8 cellular contexts compared by ENCODE assay signal in the genomic region with DNA sequence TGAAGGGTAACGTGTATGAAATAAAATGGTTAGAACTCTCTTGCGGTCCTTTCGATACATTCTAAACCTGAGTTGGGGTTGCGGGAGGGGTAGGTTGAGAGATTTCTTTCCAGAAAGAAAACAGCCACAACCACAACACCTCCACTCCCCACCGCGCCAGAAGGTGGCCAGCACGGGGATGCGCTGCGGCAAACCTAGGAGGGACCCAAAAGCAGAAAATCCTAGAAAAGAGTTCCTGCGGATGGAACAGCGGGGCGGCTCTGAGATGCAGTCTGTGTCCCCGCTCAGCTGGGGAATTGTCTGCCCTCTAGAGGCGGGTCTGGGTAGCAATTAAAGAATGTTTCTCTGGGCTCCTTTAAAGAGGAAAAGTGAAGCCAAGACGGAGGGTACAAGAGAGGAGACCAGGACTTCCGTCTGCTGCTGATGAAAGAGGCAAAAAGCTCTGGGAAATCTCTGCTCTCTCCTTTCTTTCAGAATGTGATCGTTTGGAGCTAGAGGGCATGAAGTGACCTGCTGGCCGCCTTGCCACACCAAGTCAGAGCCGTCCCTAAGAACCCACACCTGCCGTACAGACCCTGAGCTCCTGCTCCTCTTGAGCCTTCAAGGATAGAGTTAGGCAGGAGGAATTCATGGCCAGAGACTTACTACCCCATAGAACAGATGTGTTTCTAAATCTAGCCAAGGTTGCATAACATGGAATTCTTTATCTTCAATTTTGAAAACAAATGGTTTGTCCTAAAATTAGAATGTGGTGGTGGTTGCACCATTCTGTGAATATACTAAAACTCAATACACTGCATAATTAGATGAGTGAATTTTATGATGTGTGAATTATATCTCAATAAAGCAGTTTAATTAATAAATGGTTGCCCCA. TPM values are rescaled to one million over a fixed set of nuclear protein-coding genes. Genes with fewer than 3 reads are reported as not detected.
DNase-seq lines count a peak whose midpoint lies in the region; ATAC-seq and TF ChIP-seq lines count a peak whose summit lies in the region.

No MANE protein-coding gene starts in this region.

- CTCF ChIA-PET in CD4-positive, alpha-beta T cell (lab: Charles Lee), result interaction anchor here (0.7 to 10.2 kb wide), 22 partner anchors 9 to 213 kb away, joined by 3 to 156 read pairs (median 4); a partner anchor contains a TSS

- peak; percentile 91 for ATAC-seq in CD4-positive, alpha-beta T cell (ENCODE audit: poor library complexity)
- ATAC-seq in GM19438 (IDR thresholded peaks at IDR 0.05; ENCODE audit: low read depth, unreplicated experiment), result peak; percentile 82

- intact Hi-C loops in CD4-positive, alpha-beta T cell (cut with DNase I, micrococcal nuclease), result loop anchor here (1.0 to 5.0 kb wide), 8 partner anchors 11 to 212 kb away; a partner anchor contains a TSS
- intact Hi-C loops in head of caudate nucleus (cut with DNase I), result no loop called here

- no peaks in the 10 kb centered on the region for H3K4me1 ChIP-seq in urinary bladder (ENCODE audit: insufficient read depth)

- peaks cover 6% of the 10 kb centered on the region for H3K27me3 ChIP-seq in CD4-positive, alpha-beta T cell (ENCODE audit: control insufficient read depth, insufficient read depth, low read length)

- peaks cover 4% of the 10 kb centered on the region for H3K36me3 Mint-ChIP-seq in CD4-positive, alpha-beta T cell (ENCODE audit: low read depth)
- H3K36me3 Mint-ChIP-seq in progenitor cell of endocrine pancreas (ENCODE audit: insufficient read depth), result no peaks in the 10 kb centered on the region

- peak overlapping the region; percentile 93 for H3K4me3 Mint-ChIP-seq in CD4-positive, alpha-beta T cell
- no peak overlapping the region for H3K4me3 Mint-ChIP-seq in progenitor cell of endocrine pancreas (ENCODE audit: low read depth)

- peak; percentile 45 to 73 (median 69) for DNase-seq in CD4-positive, alpha-beta T cell
- DNase-seq in HPDE6-E6E7 (ENCODE audit: extremely low spot score) (peak; percentile 71), RPMI8226 (peak; percentile 73), head of caudate nucleus (peak in 35 of 42 donors; percentile 27 to 87 (median 62)), progenitor cell of endocrine pancreas (ENCODE audit: low spot score, unreplicated experiment) (peak; percentile 47)
- DNase-seq in activated effector memory CD4-positive, alpha-beta T cell treated with anti-CD3 and anti-CD28 coated beads, Interleukin-2, amount 50 U/mL, for 16 hours, result peak; percentile 86

- peak overlapping the region; percentile 34 for H3K4me3 ChIP-seq in urinary bladder (ENCODE audit: low read depth, low read length)

- H3K9me3 Mint-ChIP-seq in CD4-positive, alpha-beta T cell, result no peaks in the 10 kb centered on the region
- H3K9me3 Mint-ChIP-seq in progenitor cell of endocrine pancreas (ENCODE audit: low read depth), result no peaks in the 10 kb centered on the region

- peaks cover 25% of the 10 kb centered on the region for H3K4me1 Mint-ChIP-seq in CD4-positive, alpha-beta T cell (ENCODE audit: low read depth)
- no peaks in the 10 kb centered on the region for H3K4me1 Mint-ChIP-seq in progenitor cell of endocrine pancreas (ENCODE audit: low read depth)

- H3K27me3 Mint-ChIP-seq in CD4-positive, alpha-beta T cell, result peaks cover 14% of the 10 kb centered on the region
- peaks cover 40% of the 10 kb centered on the region for H3K27me3 Mint-ChIP-seq in progenitor cell of endocrine pancreas

- WGBS in urinary bladder, result 25% methylated on average over 20 of the region's 20 CpGs

- peak overlapping the region; percentile 24 for H3K27ac ChIP-seq in CD4-positive, alpha-beta T cell (ENCODE audit: low read depth, low read length)
- no peak overlapping the region for H3K27ac ChIP-seq in urinary bladder (ENCODE audit: low read depth)

- H3K27ac Mint-ChIP-seq in CD4-positive, alpha-beta T cell, result peak overlapping the region; percentile 85
- peak overlapping the region; percentile 35 for H3K27ac Mint-ChIP-seq in progenitor cell of endocrine pancreas

- no peaks in the 10 kb centered on the region for H3K9me3 ChIP-seq in CD4-positive, alpha-beta T cell (ENCODE audit: control insufficient read depth, low read length)

- TF ChIP-seq CTCF in CD4-positive, alpha-beta T cell (IDR thresholded peaks at IDR 0.05), result peak; percentile 87
- TF ChIP-seq CTCF in progenitor cell of endocrine pancreas (IDR thresholded peaks at IDR 0.05; ENCODE audit: unreplicated experiment), result peak; percentile 74

- no peaks in the 10 kb centered on the region for H3K36me3 ChIP-seq in urinary bladder (ENCODE audit: insufficient read depth)

- POLR2A ChIA-PET in CD4-positive, alpha-beta T cell (lab: Charles Lee), result interaction anchor here (0.8 to 4.2 kb wide), 5 partner anchors 13 to 82 kb away, joined by 3 to 23 read pairs (median 7); a partner anchor contains a TSS

RNA-seq across cellular contexts. Expression of a gene that starts 46.5 kb away (rescaled TPM):
- 10 to 100 TPM; 10.0 to 12.2 TPM for total RNA-seq in CD4-positive, alpha-beta T cell
- total RNA-seq in progenitor cell of endocrine pancreas, result 31.4 and 32.6 TPM in 2 replicates
- 20.8 TPM for total RNA-seq in urinary bladder
- 32.9 TPM for polyA plus RNA-seq in urinary bladder
